2 cellular contexts compared by ENCODE assay signal in the genomic region with DNA sequence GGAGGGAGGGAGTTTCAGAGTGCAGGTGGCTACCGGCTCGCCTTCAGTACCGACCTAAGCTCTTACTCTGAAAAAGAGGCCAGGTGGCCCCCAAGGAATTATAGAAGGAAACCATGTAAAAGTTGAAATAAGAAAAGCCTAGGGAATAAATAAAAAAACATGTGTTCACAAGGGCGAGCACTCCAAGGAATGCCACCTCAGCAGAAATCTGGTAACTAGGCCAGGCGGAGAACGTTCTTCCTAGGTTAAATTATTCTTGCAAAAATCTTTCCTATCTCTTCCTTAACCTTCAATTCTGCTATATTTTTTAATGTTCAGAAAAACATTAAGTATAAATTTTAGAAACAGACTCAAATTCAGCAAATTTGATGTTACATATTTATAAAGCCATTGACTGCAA.
TF ChIP-seq lines count a peak whose summit lies in the region.

No MANE protein-coding gene starts in this region.

TF ChIP-seq in H1, 55 proteins besides CTCF, POLR2A, EP300 and RAD21:
- TF ChIP-seq YY1 (IDR thresholded peaks at IDR 0.05; ENCODE audit: low read depth, low read length) (no peak), MAFK (IDR thresholded peaks at IDR 0.05; ENCODE audit: low read depth, low read length) (peak; percentile 73)

TF ChIP-seq in SK-N-SH, 30 proteins besides CTCF, POLR2A, EP300 and RAD21:
- TF ChIP-seq ELF1 (IDR thresholded peaks at IDR 0.05): no peak
- TF ChIP-seq SIN3A (IDR thresholded peaks at IDR 0.05; ENCODE audit: borderline replicate concordance, low read depth, low read length): no peak
- TF ChIP-seq YY1 (IDR thresholded peaks at IDR 0.05; ENCODE audit: low read depth): no peak
- TF ChIP-seq TAF1 (IDR thresholded peaks at IDR 0.05; ENCODE audit: borderline replicate concordance, low read depth, low read length): no peak
- no peak for TF ChIP-seq RFX5 (IDR thresholded peaks at IDR 0.05; ENCODE audit: low read length)
- TF ChIP-seq JUND (IDR thresholded peaks at IDR 0.05): no peak
- TF ChIP-seq FOXM1 (IDR thresholded peaks at IDR 0.05; ENCODE audit: low read depth): no peak
- no peak for TF ChIP-seq SMC3 (IDR thresholded peaks at IDR 0.05; ENCODE audit: low read depth, low read length)
- no peak for TF ChIP-seq IRF3 (IDR thresholded peaks at IDR 0.05; ENCODE audit: low read depth, low read length)
- TF ChIP-seq, protein P1, sequence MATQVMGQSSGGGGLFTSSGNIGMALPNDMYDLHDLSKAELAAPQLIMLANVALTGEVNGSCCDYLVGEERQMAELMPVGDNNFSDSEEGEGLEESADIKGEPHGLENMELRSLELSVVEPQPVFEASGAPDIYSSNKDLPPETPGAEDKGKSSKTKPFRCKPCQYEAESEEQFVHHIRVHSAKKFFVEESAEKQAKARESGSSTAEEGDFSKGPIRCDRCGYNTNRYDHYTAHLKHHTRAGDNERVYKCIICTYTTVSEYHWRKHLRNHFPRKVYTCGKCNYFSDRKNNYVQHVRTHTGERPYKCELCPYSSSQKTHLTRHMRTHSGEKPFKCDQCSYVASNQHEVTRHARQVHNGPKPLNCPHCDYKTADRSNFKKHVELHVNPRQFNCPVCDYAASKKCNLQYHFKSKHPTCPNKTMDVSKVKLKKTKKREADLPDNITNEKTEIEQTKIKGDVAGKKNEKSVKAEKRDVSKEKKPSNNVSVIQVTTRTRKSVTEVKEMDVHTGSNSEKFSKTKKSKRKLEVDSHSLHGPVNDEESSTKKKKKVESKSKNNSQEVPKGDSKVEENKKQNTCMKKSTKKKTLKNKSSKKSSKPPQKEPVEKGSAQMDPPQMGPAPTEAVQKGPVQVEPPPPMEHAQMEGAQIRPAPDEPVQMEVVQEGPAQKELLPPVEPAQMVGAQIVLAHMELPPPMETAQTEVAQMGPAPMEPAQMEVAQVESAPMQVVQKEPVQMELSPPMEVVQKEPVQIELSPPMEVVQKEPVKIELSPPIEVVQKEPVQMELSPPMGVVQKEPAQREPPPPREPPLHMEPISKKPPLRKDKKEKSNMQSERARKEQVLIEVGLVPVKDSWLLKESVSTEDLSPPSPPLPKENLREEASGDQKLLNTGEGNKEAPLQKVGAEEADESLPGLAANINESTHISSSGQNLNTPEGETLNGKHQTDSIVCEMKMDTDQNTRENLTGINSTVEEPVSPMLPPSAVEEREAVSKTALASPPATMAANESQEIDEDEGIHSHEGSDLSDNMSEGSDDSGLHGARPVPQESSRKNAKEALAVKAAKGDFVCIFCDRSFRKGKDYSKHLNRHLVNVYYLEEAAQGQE (IDR thresholded peaks at IDR 0.05; ENCODE audit: low read depth, low read length): no peak
- TF ChIP-seq RXRA (IDR thresholded peaks at IDR 0.05; ENCODE audit: borderline replicate concordance, low read depth): no peak
- no peak for TF ChIP-seq NRF1 (IDR thresholded peaks at IDR 0.05; ENCODE audit: low read depth, low read length)
- no peak for TF ChIP-seq MEF2A (IDR thresholded peaks at IDR 0.05; ENCODE audit: borderline replicate concordance, low read depth)
- TF ChIP-seq CHD2 (IDR thresholded peaks at IDR 0.05; ENCODE audit: low read length, partially characterized antibody): no peak
- no peak for TF ChIP-seq EZH2phosphoT487 (IDR thresholded peaks at IDR 0.05; ENCODE audit: borderline replicate concordance, low read depth)
- TF ChIP-seq MAX (IDR thresholded peaks at IDR 0.05; ENCODE audit: low read depth): no peak
